ENCODE assay signal across 8 cellular contexts in genomic region chr16:56643080-56643778, GRCh38. TPM values are rescaled to one million over a fixed set of nuclear protein-coding genes. Genes with fewer than 3 reads are reported as not detected.
DNase-seq lines count a peak whose midpoint lies in the region; ATAC-seq and TF ChIP-seq lines count a peak whose summit lies in the region.

No MANE protein-coding gene starts in this region.

- peak overlapping the region in 9 of 10 donors; percentile 37 to 80 (median 72) for H3K27ac Mint-ChIP-seq in naive thymus-derived CD8-positive, alpha-beta T cell

- H3K27me3 ChIP-seq in Karpas-422 (ENCODE audit: low read length): no peaks in the 10 kb centered on the region

- no peaks in the 10 kb centered on the region for H4K20me1 ChIP-seq in Karpas-422 (ENCODE audit: insufficient read depth, low read depth, low read length)

- POLR2A ChIA-PET in naive thymus-derived CD8-positive, alpha-beta T cell (lab: Charles Lee): interaction anchor here (0.7 to 3.9 kb wide), 14 partner anchors 10 to 124 kb away, joined by 3 to 23 read pairs (median 6); partner anchors contain the start of genes BBS2, MT1E, MT1F and MT1X

- no peaks in the 10 kb centered on the region for H3K9me2 ChIP-seq in Karpas-422 (replicated peaks; ENCODE audit: insufficient read depth, low read length)

- H3K4me3 Mint-ChIP-seq in naive thymus-derived CD8-positive, alpha-beta T cell: peak overlapping the region; percentile 72 to 86 (median 80)

- H3K9me3 ChIP-seq in Karpas-422 (ENCODE audit: low read length): no peaks in the 10 kb centered on the region

- peaks cover 16 to 31% (median 19%) of the 10 kb centered on the region in 4 donors for H3K4me1 Mint-ChIP-seq in naive thymus-derived CD8-positive, alpha-beta T cell

- H3K9ac ChIP-seq in Karpas-422 (ENCODE audit: low read length): peak overlapping the region; percentile 69

- peak overlapping the region; percentile 62 for H3K4me3 ChIP-seq in Karpas-422 (ENCODE audit: low read length)

- no peaks in the 10 kb centered on the region for H3K36me3 ChIP-seq in Karpas-422 (ENCODE audit: insufficient read depth, low read length)

- H3K9me3 Mint-ChIP-seq in naive thymus-derived CD8-positive, alpha-beta T cell: no peaks in the 10 kb centered on the region

- H3K79me2 ChIP-seq in Karpas-422 (ENCODE audit: low read length): no peaks in the 10 kb centered on the region

- no peaks in the 10 kb centered on the region for H3K36me3 Mint-ChIP-seq in naive thymus-derived CD8-positive, alpha-beta T cell

- peak overlapping the region; percentile 58; the same call in 1 of the 2 replicates for H2AFZ ChIP-seq in Karpas-422 (ENCODE audit: low read length)

- peak; percentile 96 for DNase-seq in Karpas-422
- peak in 2 of 3 experiments; percentile 37 to 69 for DNase-seq in activated CD8-positive, alpha-beta memory T cell treated with anti-CD3 and anti-CD28 coated beads for 48 hours (ENCODE audit: low read depth in 2 of 3, low spot score in 2 of 3)
- peak; percentile 65 for DNase-seq in erythroblast (lab: John Stamatoyannopoulos, UW)
- peak; percentile 53 to 85 (median 64) for DNase-seq in naive thymus-derived CD8-positive, alpha-beta T cell
- DNase-seq in stimulated activated naive CD8-positive, alpha-beta T cell treated with anti-CD3 and anti-CD28 coated beads, Interleukin-15, Interleukin-2, amounts not matched to agents 100 U/mL and 50 U/mL, for 24 hours: peak; percentile 81

- H3K4me1 ChIP-seq in Karpas-422 (ENCODE audit: low read length): peaks cover 65% of the 10 kb centered on the region

- TF ChIP-seq POLR2A in erythroblast (IDR thresholded peaks at IDR 0.05; ENCODE audit: low read length): no peak

- peak overlapping the region; percentile 66 for H3K4me2 ChIP-seq in Karpas-422 (ENCODE audit: low read depth, low read length, poor library complexity, severe bottlenecking)

- H3K27me3 Mint-ChIP-seq in naive thymus-derived CD8-positive, alpha-beta T cell: peaks cover 19 to 39% (median 28%) of the 10 kb centered on the region in 5 donors

- ATAC-seq in GM18511 (IDR thresholded peaks at IDR 0.05; ENCODE audit: unreplicated experiment): peak; percentile 89
- peak; percentile 98 to 100 for ATAC-seq in naive thymus-derived CD8-positive, alpha-beta T cell
- ATAC-seq in stimulated activated naive CD8-positive, alpha-beta T cell treated with anti-CD3 and anti-CD28 coated beads, Interleukin-15, Interleukin-2, amounts not matched to agents 100 U/mL and 50 U/mL, for 24 hours: peak; percentile 100
- ATAC-seq in HG03097 (IDR thresholded peaks at IDR 0.05; ENCODE audit: low FRiP score, unreplicated experiment): no peak
- no peak for ATAC-seq in GM21723 (IDR thresholded peaks at IDR 0.05; ENCODE audit: unreplicated experiment)

- H3K27ac ChIP-seq in Karpas-422 (ENCODE audit: low read length): no peak overlapping the region

RNA-seq across cellular contexts. Expression of gene MT1A, which starts 4.8 kb away (rescaled TPM):
- total RNA-seq in Karpas-422 (2014; rRNA removed; shearing (Covaris generic); ENCODE audit: low replicate concordance): not detected in 2 replicates
- total RNA-seq in naive thymus-derived CD8-positive, alpha-beta T cell: not detected
- not detected for polyA plus RNA-seq in naive thymus-derived CD8-positive, alpha-beta T cell

RNA-seq across cellular contexts. Expression of gene MT1B, which starts 8.5 kb away (rescaled TPM):
- total RNA-seq in Karpas-422 (2014; rRNA removed; shearing (Covaris generic); ENCODE audit: low replicate concordance): 2.7 and 5.7 TPM in 2 replicates
- not detected for total RNA-seq in naive thymus-derived CD8-positive, alpha-beta T cell
- not detected for polyA plus RNA-seq in naive thymus-derived CD8-positive, alpha-beta T cell

RNA-seq across cellular contexts. Expression of gene MT1M, which starts 10.8 kb away (rescaled TPM):
- not detected in 2 replicates for total RNA-seq in Karpas-422 (2014; rRNA removed; shearing (Covaris generic); ENCODE audit: low replicate concordance)
- not detected for total RNA-seq in naive thymus-derived CD8-positive, alpha-beta T cell
- not detected for polyA plus RNA-seq in naive thymus-derived CD8-positive, alpha-beta T cell

RNA-seq across cellular contexts. Expression of gene MT1F, which starts 14.5 kb away (rescaled TPM):
- total RNA-seq in Karpas-422 (2014; rRNA removed; shearing (Covaris generic); ENCODE audit: low replicate concordance): 36.3 and 68.5 TPM in 2 replicates
- 10 to 100 TPM; 18.4 to 18.9 TPM for total RNA-seq in naive thymus-derived CD8-positive, alpha-beta T cell
- polyA plus RNA-seq in naive thymus-derived CD8-positive, alpha-beta T cell: 10 to 100 TPM; 82.3 to 97.4 (median 94.2) TPM

RNA-seq across cellular contexts. Expression of gene MT1E, which starts 17.6 kb away (rescaled TPM):
- total RNA-seq in Karpas-422 (2014; rRNA removed; shearing (Covaris generic); ENCODE audit: low replicate concordance): not detected in 2 replicates
- total RNA-seq in naive thymus-derived CD8-positive, alpha-beta T cell: 1 to 10 TPM; 1.3 to 1.6 TPM
- 10 to 100 TPM in 2 of 3 donors, 1 to 10 TPM in 1; 7.1 to 21.9 (median 10.5) TPM for polyA plus RNA-seq in naive thymus-derived CD8-positive, alpha-beta T cell

Comparison
In these comparisons a context has a peak if more than half of its experiments do, and no peak if none do; other contexts are left out.
1. ATAC-seq: peak in GM18511 (single experiment), naive thymus-derived CD8-positive, alpha-beta T cell (2 of 2) and stimulated activated naive CD8-positive, alpha-beta T cell treated with anti-CD3 and anti-CD28 coated beads, Interleukin-15, Interleukin-2, amounts not matched to agents 100 U/mL and 50 U/mL, for 24 hours (single experiment); none in HG03097 (single experiment) and GM21723 (single experiment).
2. Peak in every context shown above with its lines, with median percentiles within 50 percentile points of each other: DNase-seq.